Comparison of ENCODE assay signal across 8 cellular contexts in the genomic region with DNA sequence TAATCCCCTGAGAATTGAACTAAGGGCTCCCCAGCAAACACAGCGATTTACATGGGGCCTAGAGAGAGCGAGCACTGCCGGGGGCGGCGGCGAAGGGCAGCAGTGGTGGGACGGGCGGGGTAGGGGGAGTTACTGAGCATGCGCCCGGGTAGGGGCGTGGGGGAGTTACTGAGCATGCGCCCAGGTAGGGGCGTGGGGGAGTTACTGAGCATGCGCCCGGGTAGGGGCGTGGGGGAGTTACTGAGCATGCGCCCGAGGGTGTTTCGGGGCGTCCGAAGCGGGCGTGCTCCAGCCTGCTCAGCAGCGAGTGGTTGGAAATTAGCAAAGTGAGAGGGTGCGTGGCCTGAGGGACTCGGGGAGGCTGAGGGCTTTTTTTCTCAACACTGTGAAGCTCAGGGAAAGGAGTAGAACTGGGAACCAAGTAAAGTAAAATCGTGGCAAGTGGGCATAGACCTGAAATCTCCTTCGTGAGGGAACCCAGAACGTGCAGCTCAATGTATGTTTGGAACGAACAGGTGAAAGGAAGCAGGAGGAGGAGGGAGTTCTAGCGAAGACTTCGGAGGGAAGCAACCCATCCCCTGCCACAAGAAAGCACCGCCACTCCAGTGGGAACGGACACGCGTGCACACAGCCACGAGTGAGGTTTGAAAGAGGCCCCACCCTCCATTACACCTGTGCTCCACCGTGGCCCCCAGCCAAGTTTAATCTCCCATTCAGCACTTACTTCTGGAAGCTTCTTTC. TPM values are rescaled to one million over a fixed set of nuclear protein-coding genes. Genes with fewer than 3 reads are reported as not detected.
DNase-seq lines count a peak whose midpoint lies in the region; ATAC-seq, FAIRE-seq and TF ChIP-seq lines count a peak whose summit lies in the region.

No MANE protein-coding gene starts in this region.

- TF ChIP-seq CTCF in right atrium auricular region (IDR thresholded peaks at IDR 0.05) (no peak), psoas muscle (IDR thresholded peaks at IDR 0.05) (no peak)

- peak; percentile 98 for FAIRE-seq in GM12892 (lab: Jason Lieb, UNC)
- FAIRE-seq in urothelium cell line (lab: Jason Lieb, UNC): peak; percentile 44

- H3K27ac ChIP-seq in angular gyrus (ENCODE audit: low read depth, low read length) (peak overlapping the region; percentile 72), right atrium auricular region (peak overlapping the region; percentile 72 to 84), psoas muscle (peak overlapping the region; percentile 77)

- intact Hi-C loops in psoas muscle (cut with DNase I): loop anchor here in 1 of 2 donors (2.0 kb wide), 1 partner anchor 35 kb away; a partner anchor contains a TSS

- peak; percentile 79 for DNase-seq in GM12892 (ENCODE audit: insufficient read length)
- DNase-seq in NCI-H1436 (lab: John Stamatoyannopoulos, UW): peak; percentile 91
- DNase-seq in T-helper 1 cell: peak; percentile 79 to 90 (median 80)
- DNase-seq in right atrium auricular region (ENCODE audit: low spot score): peak; percentile 81
- peak; percentile 86 to 93 for DNase-seq in psoas muscle
- peak; percentile 80 for DNase-seq in urothelium cell line (ENCODE audit: low spot score)

- H3K4me3 ChIP-seq in right atrium auricular region (peak overlapping the region; percentile 52 to 59), psoas muscle (peak overlapping the region; percentile 71)

- H3K36me3 ChIP-seq in right atrium auricular region: no peaks in the 10 kb centered on the region
- no peaks in the 10 kb centered on the region for H3K36me3 ChIP-seq in psoas muscle (ENCODE audit: insufficient read depth in 1 of 2, low read depth in 1 of 2)

- peak; percentile 90 for ATAC-seq in HG02840 (IDR thresholded peaks at IDR 0.05; ENCODE audit: low FRiP score, unreplicated experiment)
- peak; percentile 97 to 99 (median 98) for ATAC-seq in psoas muscle

- 1 to 3% (median 3%) methylated on average over 37 to 38 of the region's 38 CpGs for WGBS in psoas muscle, 3 donors

- H3K9me3 ChIP-seq in right atrium auricular region (no peaks in the 10 kb centered on the region), psoas muscle (no peaks in the 10 kb centered on the region)

- H3K27me3 ChIP-seq in right atrium auricular region (no peaks in the 10 kb centered on the region), psoas muscle (ENCODE audit: insufficient read depth in 3 of 3, low read length in 2 of 3) (no peaks in the 10 kb centered on the region)

- H3K4me1 ChIP-seq in right atrium auricular region (peaks cover 0 to 23% of the 10 kb centered on the region in 2 donors), psoas muscle (peaks cover 3% of the 10 kb centered on the region)

- TF ChIP-seq POLR2A in GM12892 (IDR thresholded peaks at IDR 0.05; ENCODE audit: low read depth, low read length): peak; percentile 74

RNA-seq across cellular contexts. Expression of a gene that starts 34.3 kb away (rescaled TPM):
- 0.23 TPM for polyA plus RNA-seq in GM12892 (2012; ENCODE audit: missing spikeins)
- total RNA-seq in right atrium auricular region (100 to 1,000 TPM; 164 to 166 TPM), psoas muscle (100 to 1,000 TPM in 1 of 4 donors, 10 to 100 TPM in 3; 29.2 to 114 (median 60.0) TPM)
- 10 to 100 TPM; 28.4 to 75.1 (median 32.8) TPM for polyA plus RNA-seq in psoas muscle

Comparison
In these comparisons a context has a peak if more than half of its experiments do, and no peak if none do; other contexts are left out.
1. Peak in every context shown above with its lines: DNase-seq, ATAC-seq, H3K4me3 ChIP-seq and H3K27ac ChIP-seq.